Comparison of ENCODE assay signal across 8 cellular contexts in genomic region chr11:34356576-34356917, GRCh38. TPM values are rescaled to one million over a fixed set of nuclear protein-coding genes. Genes with fewer than 3 reads are reported as not detected.
DNase-seq lines count a peak whose midpoint lies in the region; ATAC-seq and TF ChIP-seq lines count a peak whose summit lies in the region.

No MANE protein-coding gene starts in this region.

- peak; percentile 43 for DNase-seq in activated CD8-positive, alpha-beta memory T cell treated with anti-CD3 and anti-CD28 coated beads, Interleukin-2, amount 10 ng/mL, durations not matched to agents 7 days and 5 days
- DNase-seq in activated CD8-positive, alpha-beta memory T cell treated with anti-CD3 and anti-CD28 coated beads for 24 hours: no peak
- no peak for DNase-seq in activated CD4-positive, alpha-beta T cell treated with anti-CD3 and anti-CD28 coated beads, Interleukin-2, amount 10 ng/mL, durations not matched to agents 7 days and 5 days
- DNase-seq in glomerular visceral epithelial cell (ENCODE audit: extremely low spot score) (peak; percentile 63), progenitor cell of endocrine pancreas (ENCODE audit: low spot score, unreplicated experiment) (peak; percentile 36), cerebellar cortex (ENCODE audit: low spot score) (no peak), OCI-M1 (lab: John Stamatoyannopoulos, UW) (no peak)
- DNase-seq in activated CD4-positive, CD25-positive, alpha-beta regulatory T cell treated with anti-CD3 and anti-CD28 coated beads, Interleukin-2, amount 50 U/mL, for 72 hours: no peak

- ATAC-seq in activated CD8-positive, alpha-beta memory T cell treated with anti-CD3 and anti-CD28 coated beads, Interleukin-2, amount 10 ng/mL, durations not matched to agents 7 days and 5 days: no peak

- H3K4me3 Mint-ChIP-seq in activated CD8-positive, alpha-beta memory T cell treated with anti-CD3 and anti-CD28 coated beads, Interleukin-2, amount 10 ng/mL, durations not matched to agents 7 days and 5 days: peak overlapping the region; percentile 75
- H3K4me3 Mint-ChIP-seq in activated CD4-positive, alpha-beta T cell treated with anti-CD3 and anti-CD28 coated beads, Interleukin-2, amount 10 ng/mL, durations not matched to agents 7 days and 5 days: peak overlapping the region; percentile 50
- peak overlapping the region; percentile 71 for H3K4me3 Mint-ChIP-seq in progenitor cell of endocrine pancreas (ENCODE audit: low read depth)

- POLR2A ChIA-PET in activated CD4-positive, alpha-beta T cell treated with anti-CD3 and anti-CD28 coated beads, Interleukin-2, amount 10 ng/mL, durations not matched to agents 7 days and 5 days (lab: Charles Lee): no interaction called here

- peaks cover 28% of the 10 kb centered on the region for H3K4me1 Mint-ChIP-seq in activated CD8-positive, alpha-beta memory T cell treated with anti-CD3 and anti-CD28 coated beads, Interleukin-2, amount 10 ng/mL, durations not matched to agents 7 days and 5 days
- H3K4me1 Mint-ChIP-seq in activated CD4-positive, alpha-beta T cell treated with anti-CD3 and anti-CD28 coated beads, Interleukin-2, amount 10 ng/mL, durations not matched to agents 7 days and 5 days: peaks cover 18% of the 10 kb centered on the region
- peaks cover 20% of the 10 kb centered on the region for H3K4me1 Mint-ChIP-seq in progenitor cell of endocrine pancreas (ENCODE audit: low read depth)

- H3K36me3 Mint-ChIP-seq in activated CD8-positive, alpha-beta memory T cell treated with anti-CD3 and anti-CD28 coated beads, Interleukin-2, amount 10 ng/mL, durations not matched to agents 7 days and 5 days: peaks cover 1% of the 10 kb centered on the region
- H3K36me3 Mint-ChIP-seq in activated CD4-positive, alpha-beta T cell treated with anti-CD3 and anti-CD28 coated beads, Interleukin-2, amount 10 ng/mL, durations not matched to agents 7 days and 5 days (ENCODE audit: low read depth): no peaks in the 10 kb centered on the region
- peaks cover 3% of the 10 kb centered on the region for H3K36me3 Mint-ChIP-seq in progenitor cell of endocrine pancreas (ENCODE audit: insufficient read depth)

- H3K27ac Mint-ChIP-seq in activated CD8-positive, alpha-beta memory T cell treated with anti-CD3 and anti-CD28 coated beads, Interleukin-2, amount 10 ng/mL, durations not matched to agents 7 days and 5 days: no peak overlapping the region
- no peak overlapping the region for H3K27ac Mint-ChIP-seq in activated CD4-positive, alpha-beta T cell treated with anti-CD3 and anti-CD28 coated beads, Interleukin-2, amount 10 ng/mL, durations not matched to agents 7 days and 5 days
- H3K27ac Mint-ChIP-seq in progenitor cell of endocrine pancreas: no peak overlapping the region

- CTCF ChIA-PET in activated CD8-positive, alpha-beta memory T cell treated with anti-CD3 and anti-CD28 coated beads, Interleukin-2, amount 10 ng/mL, durations not matched to agents 7 days and 5 days (lab: Charles Lee): interaction anchor here (1.2 to 6.2 kb wide), 9 partner anchors 10 to 358 kb away, joined by 3 to 153 read pairs (median 5); no protein-coding TSS in a partner anchor
- CTCF ChIA-PET in activated CD4-positive, alpha-beta T cell treated with anti-CD3 and anti-CD28 coated beads, Interleukin-2, amount 10 ng/mL, durations not matched to agents 7 days and 5 days (lab: Charles Lee): interaction anchor here (1.0 to 5.3 kb wide), 3 partner anchors 10 to 185 kb away, joined by 3 to 46 read pairs (median 13); no protein-coding TSS in a partner anchor

- H3K9me3 Mint-ChIP-seq in activated CD8-positive, alpha-beta memory T cell treated with anti-CD3 and anti-CD28 coated beads, Interleukin-2, amount 10 ng/mL, durations not matched to agents 7 days and 5 days (ENCODE audit: low read depth): no peaks in the 10 kb centered on the region
- H3K9me3 Mint-ChIP-seq in activated CD4-positive, alpha-beta T cell treated with anti-CD3 and anti-CD28 coated beads, Interleukin-2, amount 10 ng/mL, durations not matched to agents 7 days and 5 days: no peaks in the 10 kb centered on the region
- no peaks in the 10 kb centered on the region for H3K9me3 Mint-ChIP-seq in progenitor cell of endocrine pancreas (ENCODE audit: low read depth)

- peaks cover 61% of the 10 kb centered on the region for H3K27me3 Mint-ChIP-seq in activated CD8-positive, alpha-beta memory T cell treated with anti-CD3 and anti-CD28 coated beads, Interleukin-2, amount 10 ng/mL, durations not matched to agents 7 days and 5 days
- H3K27me3 Mint-ChIP-seq in activated CD4-positive, alpha-beta T cell treated with anti-CD3 and anti-CD28 coated beads, Interleukin-2, amount 10 ng/mL, durations not matched to agents 7 days and 5 days: peaks cover 50% of the 10 kb centered on the region
- H3K27me3 Mint-ChIP-seq in progenitor cell of endocrine pancreas: peaks cover 25% of the 10 kb centered on the region

- TF ChIP-seq CTCF in progenitor cell of endocrine pancreas (IDR thresholded peaks at IDR 0.05; ENCODE audit: unreplicated experiment): no peak

RNA-seq across cellular contexts. Expression of gene ABTB2, which starts 1.3 kb away (rescaled TPM):
- 10 to 100 TPM in 1 of 2 experiments, 1 to 10 TPM in 1; 3.8 to 16.8 TPM for total RNA-seq in activated CD8-positive, alpha-beta memory T cell treated with anti-CD3 and anti-CD28 coated beads, Interleukin-2, amount 10 ng/mL, durations not matched to agents 7 days and 5 days
- under 1 TPM; 0.55 to 0.65 TPM for total RNA-seq in activated CD4-positive, alpha-beta T cell treated with anti-CD3 and anti-CD28 coated beads, Interleukin-2, amount 10 ng/mL, durations not matched to agents 7 days and 5 days
- 16.0 and 19.5 TPM in 2 replicates for total RNA-seq in progenitor cell of endocrine pancreas

Comparison
In these comparisons a context has a peak if more than half of its experiments do, and no peak if none do; other contexts are left out.
1. DNase-seq: peak in activated CD8-positive, alpha-beta memory T cell treated with anti-CD3 and anti-CD28 coated beads, Interleukin-2, amount 10 ng/mL, durations not matched to agents 7 days and 5 days (single experiment), glomerular visceral epithelial cell (single experiment) and progenitor cell of endocrine pancreas (single experiment); none in activated CD8-positive, alpha-beta memory T cell treated with anti-CD3 and anti-CD28 coated beads for 24 hours (single experiment), activated CD4-positive, alpha-beta T cell treated with anti-CD3 and anti-CD28 coated beads, Interleukin-2, amount 10 ng/mL, durations not matched to agents 7 days and 5 days (single experiment), activated CD4-positive, CD25-positive, alpha-beta regulatory T cell treated with anti-CD3 and anti-CD28 coated beads, Interleukin-2, amount 50 U/mL, for 72 hours (single experiment), cerebellar cortex (single experiment) and OCI-M1 (single experiment).
2. Peak in every context shown above with its lines, with median percentiles within 50 percentile points of each other: H3K4me3 Mint-ChIP-seq.